25 cellular contexts compared by ENCODE assay signal in genomic region chr20:18240997-18241396, GRCh38.
"Had no signal": no experiment of that assay in that cellular context is flagged by ENCODE, and none has a peak within 500 bp of the region (broad histone marks: within the 10 kb centered on the region; RNA-seq: fewer than 3 reads in every experiment).

No MANE protein-coding gene starts in this region.

- H3K36me3 ChIP-seq: colonic mucosa, esophagus muscularis mucosa, esophagus squamous epithelium, gastrocnemius medialis, gastroesophageal sphincter, heart left ventricle, heart right ventricle had no signal

- H3K27ac ChIP-seq: colonic mucosa, coronary artery, dorsolateral prefrontal cortex, epithelial cell of prostate, esophagus muscularis mucosa, esophagus squamous epithelium, foreskin keratinocyte, gastrocnemius medialis, gastroesophageal sphincter, heart left ventricle, heart right ventricle had no signal

- H3K4me3 ChIP-seq: colonic mucosa, coronary artery, dorsolateral prefrontal cortex, esophagus muscularis mucosa, esophagus squamous epithelium, gastrocnemius medialis, gastroesophageal sphincter, heart left ventricle, heart right ventricle had no signal

- H3K4me3 Mint-ChIP-seq: dendritic cell treated with granulocyte-macrophage colony-stimulating factor and Interleukin-4, amounts not matched to agents 40 ng/mL and 50 ng/mL, for 4 days; effector memory CD8-positive, alpha-beta T cell; endodermal cell had no signal

- H3K4me1 ChIP-seq: colonic mucosa, esophagus muscularis mucosa, esophagus squamous epithelium, foreskin keratinocyte, gastrocnemius medialis, gastroesophageal sphincter, heart left ventricle, heart right ventricle had no signal

- ATAC-seq: effector memory CD8-positive, alpha-beta T cell; esophagus mucosa; foreskin keratinocyte; gastrocnemius medialis; gastroesophageal sphincter; heart left ventricle; heart right ventricle had no signal

- DNase-seq: colonic mucosa; cortex of kidney; dermis blood vessel endothelial cell; dorsolateral prefrontal cortex; effector CD4-positive, alpha-beta T cell; effector CD8-positive, alpha-beta T cell; effector memory CD4-positive, alpha-beta T cell; effector memory CD8-positive, alpha-beta T cell; endodermal cell; erythroblast; esophagus squamous epithelium; foreskin fibroblast; foreskin keratinocyte; foreskin melanocyte; gastrocnemius medialis; glutamatergic neuron; head of caudate nucleus; heart left ventricle; heart right ventricle had no signal

- H3K27me3 ChIP-seq: colonic mucosa, foreskin keratinocyte, gastrocnemius medialis had no signal

- H3K9me3 ChIP-seq: colonic mucosa, esophagus squamous epithelium, gastrocnemius medialis, gastroesophageal sphincter had no signal

- H3K27ac Mint-ChIP-seq: dendritic cell treated with granulocyte-macrophage colony-stimulating factor and Interleukin-4, amounts not matched to agents 40 ng/mL and 50 ng/mL, for 4 days; effector memory CD8-positive, alpha-beta T cell; endodermal cell had no signal
